26 cellular contexts compared by ENCODE assay signal in genomic region chr13:56019606-56020005, GRCh38.
"Had no signal": no experiment of that assay in that cellular context is flagged by ENCODE, and none has a peak within 500 bp of the region (broad histone marks: within the 10 kb centered on the region; RNA-seq: fewer than 3 reads in every experiment).

No MANE protein-coding gene starts in this region.

- H3K27me3 Mint-ChIP-seq: activated CD4-positive, alpha-beta memory T cell treated with anti-CD3 and anti-CD28 coated beads, Interleukin-2, amount 10 ng/mL, durations not matched to agents 7 days and 5 days; activated CD4-positive, alpha-beta T cell treated with anti-CD3 and anti-CD28 coated beads, Interleukin-2, amount 10 ng/mL, durations not matched to agents 7 days and 5 days; activated naive CD4-positive, alpha-beta T cell treated with anti-CD3 and anti-CD28 coated beads, Interleukin-2, amount 10 ng/mL, durations not matched to agents 7 days and 5 days; activated naive CD8-positive, alpha-beta T cell treated with anti-CD3 and anti-CD28 coated beads, Interleukin-2, amount 10 ng/mL, durations not matched to agents 7 days and 5 days; activated T-cell treated with anti-CD3 and anti-CD28 coated beads, Interleukin-2, amount 50 U/mL, for 24 hours; T-helper 17 cell had no signal

- H3K4me1 ChIP-seq: colonic mucosa, esophagus squamous epithelium, gastroesophageal sphincter had no signal

- H3K4me3 ChIP-seq: colonic mucosa, esophagus squamous epithelium, gastroesophageal sphincter had no signal

- H3K9me3 ChIP-seq: colonic mucosa, esophagus squamous epithelium, gastroesophageal sphincter had no signal

- H3K36me3 ChIP-seq: colonic mucosa, esophagus squamous epithelium, gastroesophageal sphincter had no signal

- H3K27ac ChIP-seq: colonic mucosa, epithelial cell of prostate, esophagus squamous epithelium, gastroesophageal sphincter, VCaP had no signal

- H3K27ac Mint-ChIP-seq: activated CD4-positive, alpha-beta memory T cell treated with anti-CD3 and anti-CD28 coated beads, Interleukin-2, amount 10 ng/mL, durations not matched to agents 7 days and 5 days; activated CD4-positive, alpha-beta T cell treated with anti-CD3 and anti-CD28 coated beads, Interleukin-2, amount 10 ng/mL, durations not matched to agents 7 days and 5 days; activated naive CD4-positive, alpha-beta T cell treated with anti-CD3 and anti-CD28 coated beads, Interleukin-2, amount 10 ng/mL, durations not matched to agents 7 days and 5 days; activated naive CD4-positive, alpha-beta T cell treated with anti-CD3 and anti-CD28 coated beads, Interleukin-2, amount 50 U/mL, for 72 hours; activated naive CD8-positive, alpha-beta T cell treated with anti-CD3 and anti-CD28 coated beads, Interleukin-2, amount 10 ng/mL, durations not matched to agents 7 days and 5 days; activated T-cell treated with anti-CD3 and anti-CD28 coated beads, Interleukin-2, amount 50 U/mL, for 24 hours; activated T-cell treated with anti-CD3 and anti-CD28 coated beads, Interleukin-2, amount 50 U/mL, for 72 hours; T-helper 17 cell; T-helper 2 cell treated with Interferon-gamma antibody and Interleukin-4, amounts not matched to agents 5 μg/mL and 100 μg/mL, for 36 hours; WTC11 had no signal

- H3K36me3 Mint-ChIP-seq: activated naive CD4-positive, alpha-beta T cell treated with anti-CD3 and anti-CD28 coated beads, Interleukin-2, amount 10 ng/mL, durations not matched to agents 7 days and 5 days; activated naive CD4-positive, alpha-beta T cell treated with anti-CD3 and anti-CD28 coated beads, Interleukin-2, amount 50 U/mL, for 72 hours; activated naive CD8-positive, alpha-beta T cell treated with anti-CD3 and anti-CD28 coated beads, Interleukin-2, amount 10 ng/mL, durations not matched to agents 7 days and 5 days; WTC11 had no signal

- ATAC-seq: activated naive CD4-positive, alpha-beta T cell treated with anti-CD3 and anti-CD28 coated beads, Interleukin-2, amount 50 U/mL, for 72 hours; activated T-cell treated with anti-CD3 and anti-CD28 coated beads, Interleukin-2, amount 50 U/mL, for 72 hours; gastroesophageal sphincter; T-helper 17 cell; WTC11 had no signal

- DNase-seq: activated CD4-positive, alpha-beta memory T cell treated with anti-CD3 and anti-CD28 coated beads, Interleukin-2, amount 10 ng/mL, durations not matched to agents 7 days and 5 days; activated CD4-positive, alpha-beta T cell treated with anti-CD3 and anti-CD28 coated beads for 1 hour; activated CD4-positive, alpha-beta T cell treated with anti-CD3 and anti-CD28 coated beads for 4 hours; activated CD4-positive, alpha-beta T cell treated with anti-CD3 and anti-CD28 coated beads, Interleukin-2, amount 10 ng/mL, durations not matched to agents 7 days and 5 days; activated CD4-positive, alpha-beta T cell treated with anti-CD3 and anti-CD28 coated beads, Interleukin-2, amount 50 U/mL, for 4 hours; activated CD8-positive, alpha-beta memory T cell treated with anti-CD3 and anti-CD28 coated beads, Interleukin-2, amount 50 U/mL, for 48 hours; activated gamma-delta T cell; activated naive CD4-positive, alpha-beta T cell; activated naive CD4-positive, alpha-beta T cell treated with anti-CD3 and anti-CD28 coated beads, Interleukin-2, amount 10 ng/mL, durations not matched to agents 7 days and 5 days; activated naive CD8-positive, alpha-beta T cell treated with anti-CD3 and anti-CD28 coated beads, Interleukin-2, amount 10 ng/mL, durations not matched to agents 7 days and 5 days; activated T-cell treated with anti-CD3 and anti-CD28 coated beads for 4 hours; activated T-cell treated with anti-CD3 and anti-CD28 coated beads, Interleukin-2, amount 50 U/mL, for 24 hours; activated T-cell treated with anti-CD3 and anti-CD28 coated beads, Interleukin-2, amount 50 U/mL, for 72 hours; caudate nucleus; colonic mucosa; effector CD8-positive, alpha-beta T cell; esophagus squamous epithelium; foreskin melanocyte; T-helper 1 cell; T-helper 17 cell had no signal

- H3K4me1 Mint-ChIP-seq: activated CD4-positive, alpha-beta memory T cell treated with anti-CD3 and anti-CD28 coated beads, Interleukin-2, amount 10 ng/mL, durations not matched to agents 7 days and 5 days; activated CD4-positive, alpha-beta T cell treated with anti-CD3 and anti-CD28 coated beads, Interleukin-2, amount 10 ng/mL, durations not matched to agents 7 days and 5 days; activated naive CD4-positive, alpha-beta T cell treated with anti-CD3 and anti-CD28 coated beads, Interleukin-2, amount 10 ng/mL, durations not matched to agents 7 days and 5 days; activated naive CD8-positive, alpha-beta T cell treated with anti-CD3 and anti-CD28 coated beads, Interleukin-2, amount 10 ng/mL, durations not matched to agents 7 days and 5 days; T-helper 17 cell had no signal

- H3K27me3 ChIP-seq: colonic mucosa, esophagus squamous epithelium, gastroesophageal sphincter had no signal

- H3K4me3 Mint-ChIP-seq: activated CD4-positive, alpha-beta memory T cell treated with anti-CD3 and anti-CD28 coated beads, Interleukin-2, amount 10 ng/mL, durations not matched to agents 7 days and 5 days; activated CD4-positive, alpha-beta T cell treated with anti-CD3 and anti-CD28 coated beads, Interleukin-2, amount 10 ng/mL, durations not matched to agents 7 days and 5 days; activated naive CD4-positive, alpha-beta T cell treated with anti-CD3 and anti-CD28 coated beads, Interleukin-2, amount 10 ng/mL, durations not matched to agents 7 days and 5 days; activated naive CD8-positive, alpha-beta T cell treated with anti-CD3 and anti-CD28 coated beads, Interleukin-2, amount 10 ng/mL, durations not matched to agents 7 days and 5 days; activated T-cell treated with anti-CD3 and anti-CD28 coated beads, Interleukin-2, amount 50 U/mL, for 24 hours; activated T-cell treated with anti-CD3 and anti-CD28 coated beads, Interleukin-2, amount 50 U/mL, for 72 hours; T-helper 17 cell; T-helper 2 cell treated with Interferon-gamma antibody and Interleukin-4, amounts not matched to agents 5 μg/mL and 100 μg/mL, for 36 hours; WTC11 had no signal
